In genomic region chr2:210460863-210461227, GRCh38 we compare ENCODE assay signal across 1 cellular context.
TF ChIP-seq lines count a peak whose summit lies in the region.

No MANE protein-coding gene starts in this region.

TF ChIP-seq in GM12878, 131 proteins besides CTCF, POLR2A, EP300 and RAD21 (continued from another document):
- TF ChIP-seq ZBTB4 (CRISPR knock-in tag; IDR thresholded peaks at IDR 0.05), result no peak
- TF ChIP-seq SREBF2 (IDR thresholded peaks at IDR 0.05; ENCODE audit: low read length), result no peak
- TF ChIP-seq BACH1 (IDR thresholded peaks at IDR 0.05; ENCODE audit: borderline replicate concordance), result no peak
